ENCODE assay signal across 1 cellular context in the genomic region with DNA sequence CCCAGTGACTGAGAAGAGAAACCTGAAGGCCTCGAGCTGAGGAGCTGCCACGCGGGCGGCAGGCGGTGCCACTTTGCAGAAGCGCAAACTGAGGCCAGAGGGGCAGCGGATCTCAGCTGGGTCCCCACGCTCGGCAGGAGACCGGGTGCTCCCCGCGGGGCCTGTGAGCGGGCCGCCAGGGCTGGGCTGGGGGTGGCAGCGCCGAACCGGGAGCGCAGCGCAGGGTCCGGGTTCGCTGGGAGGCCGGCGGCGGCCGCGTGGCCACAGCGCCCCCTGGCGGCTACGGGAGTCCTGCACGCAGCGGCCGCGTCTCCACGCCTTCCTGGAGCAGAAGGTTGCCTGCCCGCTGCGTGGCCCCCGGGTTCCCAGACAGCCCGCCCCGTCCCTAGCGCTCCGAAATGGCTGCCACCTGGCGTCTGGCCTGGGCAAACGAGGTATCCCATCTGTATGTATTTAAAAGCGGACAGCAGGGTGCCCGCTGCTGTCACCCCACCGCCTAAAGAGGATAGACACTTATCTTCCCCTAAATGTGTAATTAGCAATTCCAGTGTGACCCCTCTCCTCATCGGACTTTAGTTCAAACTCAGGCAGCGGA.
TF ChIP-seq lines count a peak whose summit lies in the region.

No MANE protein-coding gene starts in this region.

TF ChIP-seq in HepG2, 621 proteins besides CTCF, POLR2A, EP300 and RAD21 (continued from another document and continues in another):
- TF ChIP-seq GRHL1 (CRISPR knock-in tag; conservative IDR thresholded peaks at IDR 0.05) (no peak), FLYWCH1 (CRISPR knock-in tag; IDR thresholded peaks at IDR 0.05) (no peak), GFI1 (CRISPR knock-in tag; IDR thresholded peaks at IDR 0.05; ENCODE audit: borderline replicate concordance) (no peak), FOXP1 (IDR thresholded peaks at IDR 0.05) (no peak), FOXP1 (CRISPR knock-in tag; IDR thresholded peaks at IDR 0.05) (no peak), ZNF451 (CRISPR knock-in tag; IDR thresholded peaks at IDR 0.05) (no peak), MXI1 (IDR thresholded peaks at IDR 0.05; ENCODE audit: borderline replicate concordance, low read depth, low read length) (0 out of 3 replicates have a peak, but pooled peaks have one; percentile 31), ZBTB38 (CRISPR knock-in tag; IDR thresholded peaks at IDR 0.05) (no peak), MNT (IDR thresholded peaks at IDR 0.05) (no peak), ZNF703 (CRISPR knock-in tag; IDR thresholded peaks at IDR 0.05; ENCODE audit: borderline replicate concordance) (no peak), RXRA (CRISPR knock-in tag; IDR thresholded peaks at IDR 0.05) (0 out of 2 replicates have a peak, but pooled peaks have one; percentile 37), TRIM22 (IDR thresholded peaks at IDR 0.05) (no peak), ZMAT5 (CRISPR knock-in tag; IDR thresholded peaks at IDR 0.05; ENCODE audit: borderline replicate concordance, low read depth) (no peak), GZF1 (CRISPR knock-in tag; IDR thresholded peaks at IDR 0.05) (no peak), TCF12 (IDR thresholded peaks at IDR 0.05) (no peak), TCF12 (CRISPR knock-in tag; IDR thresholded peaks at IDR 0.05) (no peak), ATAD3A (CRISPR knock-in tag; IDR thresholded peaks at IDR 0.05) (no peak), ZNF3 (CRISPR knock-in tag; IDR thresholded peaks at IDR 0.05) (no peak), GTF2F1 (IDR thresholded peaks at IDR 0.05; ENCODE audit: low read length) (no peak), CSRNP1 (CRISPR knock-in tag; IDR thresholded peaks at IDR 0.05) (peak; percentile 66; the same call in 1 of the 2 replicates), ZNF274 (CRISPR knock-in tag; IDR thresholded peaks at IDR 0.05) (peak; percentile 86; the same call in 1 of the 2 replicates), PCBP1 (IDR thresholded peaks at IDR 0.05; ENCODE audit: borderline replicate concordance, low read depth, low read length) (no peak), DNMT3B (CRISPR knock-in tag; conservative IDR thresholded peaks at IDR 0.05) (no peak), TCF7L2 (IDR thresholded peaks at IDR 0.05; ENCODE audit: low read depth, low read length) (no peak), ZNF597 (CRISPR knock-in tag; IDR thresholded peaks at IDR 0.05) (no peak), ARHGAP35 (CRISPR knock-in tag; IDR thresholded peaks at IDR 0.05; ENCODE audit: borderline replicate concordance) (0 out of 2 replicates have a peak, but pooled peaks have one; percentile 48), STAT5B (CRISPR knock-in tag; IDR thresholded peaks at IDR 0.05) (no peak), ZMYM3 (CRISPR knock-in tag; IDR thresholded peaks at IDR 0.05) (peak; percentile 34; the same call in 1 of the 2 replicates), RFX5 (IDR thresholded peaks at IDR 0.05; ENCODE audit: low read depth, low read length) (no peak), SOX13 (IDR thresholded peaks at IDR 0.05) (no peak), SOX13 (CRISPR knock-in tag; conservative IDR thresholded peaks at IDR 0.05 in 1 of 2, IDR thresholded peaks at IDR 0.05 in 1 of 2) (no peak), NCOA5 (CRISPR knock-in tag; IDR thresholded peaks at IDR 0.05) (no peak), ZEB1 (IDR thresholded peaks at IDR 0.05; ENCODE audit: insufficient replicate concordance, low read depth) (no peak), TOPORS (CRISPR knock-in tag; IDR thresholded peaks at IDR 0.05) (peak; percentile 76; the same call in 1 of the 2 replicates), TRIM24 (CRISPR knock-in tag; IDR thresholded peaks at IDR 0.05) (no peak), ZNF574 (CRISPR knock-in tag; IDR thresholded peaks at IDR 0.05) (peak; percentile 74), TERF1 (CRISPR knock-in tag; IDR thresholded peaks at IDR 0.05) (no peak), HIC2 (CRISPR knock-in tag; IDR thresholded peaks at IDR 0.05; ENCODE audit: low read depth) (no peak), NFIC (IDR thresholded peaks at IDR 0.05; ENCODE audit: low read length) (no peak), ZNF530 (CRISPR knock-in tag; IDR thresholded peaks at IDR 0.05; ENCODE audit: low read depth) (no peak), HNRNPL (IDR thresholded peaks at IDR 0.05; ENCODE audit: low read depth, low read length) (no peak), RNF2 (conservative IDR thresholded peaks at IDR 0.05; ENCODE audit: low read depth) (peak; percentile 87), ZFP82 (CRISPR knock-in tag; IDR thresholded peaks at IDR 0.05; ENCODE audit: borderline replicate concordance) (no peak), SMAD3 (CRISPR knock-in tag; IDR thresholded peaks at IDR 0.05) (no peak)
- TF ChIP-seq, protein P1, sequence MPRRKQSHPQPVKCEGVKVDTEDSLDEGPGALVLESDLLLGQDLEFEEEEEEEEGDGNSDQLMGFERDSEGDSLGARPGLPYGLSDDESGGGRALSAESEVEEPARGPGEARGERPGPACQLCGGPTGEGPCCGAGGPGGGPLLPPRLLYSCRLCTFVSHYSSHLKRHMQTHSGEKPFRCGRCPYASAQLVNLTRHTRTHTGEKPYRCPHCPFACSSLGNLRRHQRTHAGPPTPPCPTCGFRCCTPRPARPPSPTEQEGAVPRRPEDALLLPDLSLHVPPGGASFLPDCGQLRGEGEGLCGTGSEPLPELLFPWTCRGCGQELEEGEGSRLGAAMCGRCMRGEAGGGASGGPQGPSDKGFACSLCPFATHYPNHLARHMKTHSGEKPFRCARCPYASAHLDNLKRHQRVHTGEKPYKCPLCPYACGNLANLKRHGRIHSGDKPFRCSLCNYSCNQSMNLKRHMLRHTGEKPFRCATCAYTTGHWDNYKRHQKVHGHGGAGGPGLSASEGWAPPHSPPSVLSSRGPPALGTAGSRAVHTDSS (CRISPR knock-in tag; conservative IDR thresholded peaks at IDR 0.05), result peak; percentile 41; the same call in 1 of the 2 replicates
- TF ChIP-seq, protein P2, sequence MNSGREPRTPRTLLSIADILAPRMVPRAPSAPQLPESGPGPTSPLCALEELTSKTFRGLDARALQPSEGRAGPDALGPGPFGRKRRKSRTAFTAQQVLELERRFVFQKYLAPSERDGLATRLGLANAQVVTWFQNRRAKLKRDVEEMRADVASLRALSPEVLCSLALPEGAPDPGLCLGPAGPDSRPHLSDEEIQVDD (CRISPR knock-in tag; IDR thresholded peaks at IDR 0.05; ENCODE audit: borderline replicate concordance), result no peak
